Comparison of ENCODE assay signal across 12 cellular contexts in genomic region chr17:42002792-42003301, GRCh38. TPM values are rescaled to one million over a fixed set of nuclear protein-coding genes. Genes with fewer than 3 reads are reported as not detected.
DNase-seq lines count a peak whose midpoint lies in the region; ATAC-seq and TF ChIP-seq lines count a peak whose summit lies in the region.
"Had no signal": no experiment of that assay in that cellular context is flagged by ENCODE, and none has a peak within 500 bp of the region (broad histone marks: within the 10 kb centered on the region; RNA-seq: fewer than 3 reads in every experiment).

No MANE protein-coding gene starts in this region.

- H3K27me3 ChIP-seq in HUES48 (ENCODE audit: control insufficient read depth, insufficient read depth, low read length) = no peaks in the 10 kb centered on the region
- no peaks in the 10 kb centered on the region for H3K27me3 ChIP-seq in brain microvascular endothelial cell (replicated peaks)
- H3K27me3 ChIP-seq: Peyer's patch had no signal

- H3K4me3 Mint-ChIP-seq in activated CD8-positive, alpha-beta T cell treated with anti-CD3 and anti-CD28 coated beads, Interleukin-2, amount 10 ng/mL, durations not matched to agents 7 days and 5 days = no peak overlapping the region
- no peak overlapping the region for H3K4me3 Mint-ChIP-seq in stimulated activated effector memory CD8-positive, alpha-beta T cell treated with anti-CD3 and anti-CD28 coated beads, Interleukin-12 subunit alpha, Interleukin-12 subunit beta, amount 100 ng/mL, for 72 hours
- no peak overlapping the region for H3K4me3 Mint-ChIP-seq in osteocyte (ENCODE audit: unreplicated experiment)
- H3K4me3 Mint-ChIP-seq: central memory CD8-positive, alpha-beta T cell had no signal

- H3K4me1 Mint-ChIP-seq in activated CD8-positive, alpha-beta T cell treated with anti-CD3 and anti-CD28 coated beads, Interleukin-2, amount 10 ng/mL, durations not matched to agents 7 days and 5 days (ENCODE audit: low read depth) = peaks cover 17% of the 10 kb centered on the region
- peaks cover 23% of the 10 kb centered on the region for H3K4me1 Mint-ChIP-seq in stimulated activated effector memory CD8-positive, alpha-beta T cell treated with anti-CD3 and anti-CD28 coated beads, Interleukin-12 subunit alpha, Interleukin-12 subunit beta, amount 100 ng/mL, for 72 hours
- peaks cover 20% of the 10 kb centered on the region for H3K4me1 Mint-ChIP-seq in osteocyte (ENCODE audit: unreplicated experiment)

- CTCF ChIA-PET in activated CD8-positive, alpha-beta T cell treated with anti-CD3 and anti-CD28 coated beads, Interleukin-2, amount 10 ng/mL, durations not matched to agents 7 days and 5 days (lab: Charles Lee) = interaction anchor here (0.8 to 1.9 kb wide), 5 partner anchors 10 to 319 kb away, joined by 3 to 5 read pairs (median 4); partner anchors contain the start of gene NKIRAS2

- no peaks in the 10 kb centered on the region for H3K27me3 Mint-ChIP-seq in activated CD8-positive, alpha-beta T cell treated with anti-CD3 and anti-CD28 coated beads, Interleukin-2, amount 10 ng/mL, durations not matched to agents 7 days and 5 days (ENCODE audit: low read depth)
- no peaks in the 10 kb centered on the region for H3K27me3 Mint-ChIP-seq in osteocyte (ENCODE audit: unreplicated experiment)
- H3K27me3 Mint-ChIP-seq: central memory CD8-positive, alpha-beta T cell had no signal

- peak overlapping the region; percentile 4 for H3K27ac Mint-ChIP-seq in activated CD8-positive, alpha-beta T cell treated with anti-CD3 and anti-CD28 coated beads, Interleukin-2, amount 10 ng/mL, durations not matched to agents 7 days and 5 days
- peak overlapping the region; percentile 80 for H3K27ac Mint-ChIP-seq in stimulated activated effector memory CD8-positive, alpha-beta T cell treated with anti-CD3 and anti-CD28 coated beads, Interleukin-12 subunit alpha, Interleukin-12 subunit beta, amount 100 ng/mL, for 72 hours
- no peak overlapping the region for H3K27ac Mint-ChIP-seq in osteocyte (ENCODE audit: unreplicated experiment)

- DNase-seq in activated CD8-positive, alpha-beta T cell treated with anti-CD3 and anti-CD28 coated beads, Interleukin-2, amount 10 ng/mL, durations not matched to agents 7 days and 5 days = no peak
- DNase-seq in kidney glomerular epithelial cell (lab: John Stamatoyannopoulos, UW) = peak; percentile 15
- no peak for DNase-seq in stimulated activated effector memory CD8-positive, alpha-beta T cell treated with anti-CD3 and anti-CD28 coated beads, Interleukin-12 subunit alpha, Interleukin-12 subunit beta, amount 100 ng/mL, for 72 hours (ENCODE audit: low spot score in 2 of 2)
- DNase-seq in brain microvascular endothelial cell = no peak
- no peak for DNase-seq in NCI-H1930 (lab: John Stamatoyannopoulos, UW)
- DNase-seq in osteocyte (ENCODE audit: extremely low spot score, unreplicated experiment) = no peak
- DNase-seq: activated CD8-positive, alpha-beta memory T cell treated with anti-CD3 and anti-CD28 coated beads, Interleukin-2, amount 50 U/mL, for 48 hours; Peyer's patch; stimulated activated naive CD4-positive, alpha-beta T cell had no signal

- no peak for ATAC-seq in activated CD8-positive, alpha-beta T cell treated with anti-CD3 and anti-CD28 coated beads, Interleukin-2, amount 10 ng/mL, durations not matched to agents 7 days and 5 days
- no peak for ATAC-seq in stimulated activated effector memory CD8-positive, alpha-beta T cell treated with anti-CD3 and anti-CD28 coated beads, Interleukin-12 subunit alpha, Interleukin-12 subunit beta, amount 100 ng/mL, for 72 hours
- ATAC-seq: GM12878 had no signal

- peaks cover 38% of the 10 kb centered on the region for H3K36me3 Mint-ChIP-seq in activated CD8-positive, alpha-beta T cell treated with anti-CD3 and anti-CD28 coated beads, Interleukin-2, amount 10 ng/mL, durations not matched to agents 7 days and 5 days (ENCODE audit: low read depth)
- peaks cover 85% of the 10 kb centered on the region for H3K36me3 Mint-ChIP-seq in stimulated activated effector memory CD8-positive, alpha-beta T cell treated with anti-CD3 and anti-CD28 coated beads, Interleukin-12 subunit alpha, Interleukin-12 subunit beta, amount 100 ng/mL, for 72 hours
- peaks cover 10% of the 10 kb centered on the region for H3K36me3 Mint-ChIP-seq in osteocyte (ENCODE audit: unreplicated experiment)

- TF ChIP-seq CTCF in brain microvascular endothelial cell (IDR thresholded peaks at IDR 0.05; ENCODE audit: low read depth, low read length, missing control alignments) (no peak), osteocyte (IDR thresholded peaks at IDR 0.05) (no peak)

- H3K27ac ChIP-seq in HUES48 (ENCODE audit: low read depth, low read length) = peak overlapping the region; percentile 37
- H3K27ac ChIP-seq in brain microvascular endothelial cell = no peak overlapping the region

- no peaks in the 10 kb centered on the region for H3K9me3 Mint-ChIP-seq in activated CD8-positive, alpha-beta T cell treated with anti-CD3 and anti-CD28 coated beads, Interleukin-2, amount 10 ng/mL, durations not matched to agents 7 days and 5 days (ENCODE audit: insufficient read depth)
- H3K9me3 Mint-ChIP-seq in stimulated activated effector memory CD8-positive, alpha-beta T cell treated with anti-CD3 and anti-CD28 coated beads, Interleukin-12 subunit alpha, Interleukin-12 subunit beta, amount 100 ng/mL, for 72 hours = no peaks in the 10 kb centered on the region
- H3K9me3 Mint-ChIP-seq in osteocyte (ENCODE audit: unreplicated experiment) = no peaks in the 10 kb centered on the region
- H3K9me3 Mint-ChIP-seq: central memory CD8-positive, alpha-beta T cell had no signal

- H3K4me3 ChIP-seq in HUES48 (ENCODE audit: low read depth, low read length) = no peak overlapping the region
- no peak overlapping the region for H3K4me3 ChIP-seq in brain microvascular endothelial cell (ENCODE audit: low read depth, low read length)
- H3K4me3 ChIP-seq: GM12878, Peyer's patch had no signal

- H3K36me3 ChIP-seq in HUES48 (ENCODE audit: control insufficient read depth, insufficient read depth, low read length) (peaks cover 62% of the 10 kb centered on the region), brain microvascular endothelial cell (replicated peaks) (peaks cover 25% of the 10 kb centered on the region)

- POLR2A ChIA-PET in activated CD8-positive, alpha-beta T cell treated with anti-CD3 and anti-CD28 coated beads, Interleukin-2, amount 10 ng/mL, durations not matched to agents 7 days and 5 days (lab: Charles Lee) = interaction anchor here (2.4 kb wide), 1 partner anchor 14 kb away, joined by 7 read pairs; the partner anchor contains the start of gene DNAJC7

- no peak overlapping the region for H3K9ac ChIP-seq in HUES48 (ENCODE audit: low read depth, low read length)

- in situ Hi-C loops in brain microvascular endothelial cell (cut with HindIII; ENCODE audit: low pct_ligation_motif_present, low sequenced_read_pairs) = no loop called here

- H3K9me3 ChIP-seq in HUES48 (ENCODE audit: control insufficient read depth, insufficient read depth, low read length) = no peaks in the 10 kb centered on the region
- H3K9me3 ChIP-seq: Peyer's patch had no signal

- no peaks in the 10 kb centered on the region for H3K4me1 ChIP-seq in HUES48 (ENCODE audit: control insufficient read depth, insufficient read depth, low read length)

RNA-seq across cellular contexts. Expression of gene DNAJC7, which starts 14.4 kb away (rescaled TPM):
- 10 to 100 TPM; 86.1 to 99.8 TPM for total RNA-seq in activated CD8-positive, alpha-beta T cell treated with anti-CD3 and anti-CD28 coated beads, Interleukin-2, amount 10 ng/mL, durations not matched to agents 7 days and 5 days
- 73.9 and 92.8 TPM in 2 replicates for total RNA-seq in osteocyte

RNA-seq across cellular contexts. Expression of gene NKIRAS2, which starts 17.0 kb away (rescaled TPM):
- 10 to 100 TPM; 25.7 to 26.2 TPM for total RNA-seq in activated CD8-positive, alpha-beta T cell treated with anti-CD3 and anti-CD28 coated beads, Interleukin-2, amount 10 ng/mL, durations not matched to agents 7 days and 5 days
- 48.9 and 51.3 TPM in 2 replicates for total RNA-seq in osteocyte

RNA-seq across cellular contexts. Expression of gene CNP, which starts 36.3 kb away (rescaled TPM):
- total RNA-seq in activated CD8-positive, alpha-beta T cell treated with anti-CD3 and anti-CD28 coated beads, Interleukin-2, amount 10 ng/mL, durations not matched to agents 7 days and 5 days = 10 to 100 TPM; 93.4 to 94.6 TPM
- 108 and 119 TPM in 2 replicates for total RNA-seq in osteocyte

RNA-seq across cellular contexts. Expression of gene C17orf113, which starts 47.6 kb away (rescaled TPM):
- total RNA-seq in activated CD8-positive, alpha-beta T cell treated with anti-CD3 and anti-CD28 coated beads, Interleukin-2, amount 10 ng/mL, durations not matched to agents 7 days and 5 days = under 1 TPM; 0.16 to 0.24 TPM
- total RNA-seq in osteocyte = 1.3 and 1.6 TPM in 2 replicates
